Comparison of ENCODE assay signal across 8 cellular contexts in the genomic region with DNA sequence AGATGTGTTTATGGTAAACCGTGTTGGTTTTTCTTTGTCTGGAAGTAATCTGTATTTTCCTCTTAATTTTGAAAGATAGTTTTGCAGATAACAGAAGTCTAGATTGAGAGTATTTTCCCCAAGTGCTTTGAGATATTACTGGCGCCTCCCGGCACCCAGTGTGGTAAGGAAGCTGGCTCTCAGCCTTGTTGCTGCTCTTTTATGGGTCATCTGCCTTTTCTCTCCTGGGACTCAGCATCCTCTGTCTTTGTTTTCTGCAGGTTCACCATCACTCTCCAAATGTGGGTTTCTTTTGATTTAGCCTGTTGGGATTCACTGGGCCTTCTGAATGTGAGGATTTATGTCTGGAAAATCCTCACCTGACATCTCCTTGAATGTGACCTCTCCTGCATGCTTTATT.
"Had no signal": no experiment of that assay in that cellular context is flagged by ENCODE, and none has a peak within 500 bp of the region (broad histone marks: within the 10 kb centered on the region; RNA-seq: fewer than 3 reads in every experiment).

No MANE protein-coding gene starts in this region.

- DNase-seq: HFFc6 had no signal

- H3K27ac ChIP-seq: HL-60 had no signal

- ATAC-seq: GM23338, HCT116, HepG2 had no signal

- H2AFZ ChIP-seq: GM23338 had no signal

- H3K36me3 ChIP-seq: HAP-1 had no signal

- FAIRE-seq: H1, H54, HepG2 had no signal

- H3K9me3 ChIP-seq: HAP-1 had no signal

- H3K4me1 ChIP-seq: HAP-1 had no signal

- H3K4me2 ChIP-seq: GM23338 had no signal

- H3K4me3 ChIP-seq: GM23338, HAP-1 had no signal
